1 cellular context compared by ENCODE assay signal in genomic region chr16:85312642-85313540, GRCh38.
TF ChIP-seq lines count a peak whose summit lies in the region.

No MANE protein-coding gene starts in this region.

TF ChIP-seq in H1, 55 proteins besides CTCF, POLR2A, EP300 and RAD21 (continued from another document):
- TF ChIP-seq CHD1 (IDR thresholded peaks at IDR 0.05; ENCODE audit: low read depth, low read length) (no peak), BCL11A (IDR thresholded peaks at IDR 0.05; ENCODE audit: low read depth in 2 of 2, low read length in 2 of 2) (no peak), KDM1A (IDR thresholded peaks at IDR 0.05; ENCODE audit: borderline replicate concordance, low read length) (no peak), RXRA (IDR thresholded peaks at IDR 0.05; ENCODE audit: insufficient read depth, low read depth, low read length) (no peak), USF2 (IDR thresholded peaks at IDR 0.05; ENCODE audit: low read length) (no peak), ATF2 (IDR thresholded peaks at IDR 0.05; ENCODE audit: low read length) (no peak), CTBP2 (IDR thresholded peaks at IDR 0.05; ENCODE audit: borderline replicate concordance, insufficient read depth, insufficient read length, low read length) (no peak), SAP30 (IDR thresholded peaks at IDR 0.05; ENCODE audit: insufficient read depth, insufficient replicate concordance, low read length) (no peak), SIN3A (conservative IDR thresholded peaks at IDR 0.05 in 1 of 2, IDR thresholded peaks at IDR 0.05 in 1 of 2; ENCODE audit: low read depth in 1 of 2, low read length in 2 of 2) (no peak), CHD2 (IDR thresholded peaks at IDR 0.05; ENCODE audit: low read length) (no peak), SP4 (IDR thresholded peaks at IDR 0.05; ENCODE audit: low read length) (no peak), TEAD4 (IDR thresholded peaks at IDR 0.05; ENCODE audit: low read depth, low read length) (no peak), GTF2F1 (IDR thresholded peaks at IDR 0.05; ENCODE audit: borderline replicate concordance, low read depth, low read length) (no peak), TBP (IDR thresholded peaks at IDR 0.05; ENCODE audit: low read depth, low read length) (no peak), GABPA (IDR thresholded peaks at IDR 0.05; ENCODE audit: borderline replicate concordance, insufficient read depth, low read length) (no peak), ASH2L (IDR thresholded peaks at IDR 0.05; ENCODE audit: low read length) (no peak), POLR2AphosphoS5 (IDR thresholded peaks at IDR 0.05; ENCODE audit: low read depth, low read length) (no peak), HDAC2 (IDR thresholded peaks at IDR 0.05; ENCODE audit: borderline replicate concordance in 1 of 2, low read depth in 2 of 2, low read length in 2 of 2) (no peak)
TF ChIP-seq in H1: peak in this region for 0.
